ENCODE assay signal across 1 cellular context in the genomic region with DNA sequence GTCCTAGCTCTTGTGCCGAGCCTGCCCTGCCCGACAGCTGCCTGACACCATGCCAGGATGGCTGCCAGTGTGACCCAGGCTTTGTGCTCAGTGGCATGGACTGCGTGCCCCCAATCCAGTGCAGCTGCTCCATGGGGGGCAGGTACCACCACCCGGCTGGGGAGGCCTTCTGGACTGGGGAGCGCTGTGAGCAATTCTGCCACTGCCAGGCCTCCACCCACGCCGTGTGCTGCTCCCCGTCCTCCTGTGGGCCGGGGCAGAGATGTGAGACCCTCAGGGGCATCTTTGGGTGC.
A peak's percentile ranks its signal among the peaks of the same experiment; 100 is the strongest.
TF ChIP-seq lines count a peak whose summit lies in the region.

No MANE protein-coding gene starts in this region.

TF ChIP-seq in K562, 482 proteins besides CTCF, POLR2A, EP300 and RAD21:
- TF ChIP-seq HMGN3 (IDR thresholded peaks at IDR 0.05; ENCODE audit: borderline replicate concordance, extremely low read depth, insufficient read length, low read depth, low read length) = peak; percentile 14
- TF ChIP-seq ZNF707 (CRISPR knock-in tag; conservative IDR thresholded peaks at IDR 0.05) = no peak
